2 cellular contexts compared by ENCODE assay signal in the genomic region with DNA sequence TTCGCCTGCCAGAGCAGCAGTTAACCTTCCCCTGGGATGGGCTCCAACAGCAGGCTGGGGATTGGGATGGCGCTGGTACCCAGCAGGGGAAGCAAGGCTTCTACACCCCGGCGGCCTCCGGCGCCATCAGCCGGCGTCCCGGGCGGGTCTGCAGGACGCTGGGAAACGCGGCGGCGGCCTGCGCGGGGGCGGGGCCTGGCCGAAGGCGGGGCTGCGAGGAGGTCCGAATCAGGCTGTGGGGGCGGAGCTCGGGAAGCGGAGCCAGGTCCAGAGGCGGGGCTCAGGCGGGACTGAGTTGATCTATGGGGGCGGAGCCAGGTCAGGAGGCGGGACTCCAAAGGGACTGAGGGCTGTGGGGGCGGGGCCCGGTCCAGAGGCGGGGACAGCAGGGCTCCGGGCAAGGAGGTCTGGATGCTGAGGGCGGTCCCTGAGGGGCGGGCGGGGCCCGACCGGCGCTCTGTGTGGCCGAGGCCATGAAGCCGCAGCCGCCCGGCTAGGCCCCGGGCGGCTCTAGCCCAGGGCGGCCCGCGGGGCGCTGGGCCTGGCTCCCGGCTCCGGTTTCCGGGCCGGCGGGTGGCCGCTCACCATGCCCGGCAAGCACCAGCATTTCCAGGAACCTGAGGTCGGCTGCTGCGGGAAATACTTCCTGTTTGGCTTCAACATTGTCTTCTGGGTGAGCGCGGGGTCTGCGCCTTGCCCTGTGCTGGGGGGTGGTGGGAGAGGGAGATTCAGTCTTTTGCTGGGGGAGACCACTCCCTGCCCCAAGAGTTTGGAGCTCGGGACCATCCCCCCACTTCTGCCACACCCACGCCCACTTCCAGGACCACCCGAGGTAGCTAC.
TF ChIP-seq lines count a peak whose summit lies in the region.

A gene with protein sequence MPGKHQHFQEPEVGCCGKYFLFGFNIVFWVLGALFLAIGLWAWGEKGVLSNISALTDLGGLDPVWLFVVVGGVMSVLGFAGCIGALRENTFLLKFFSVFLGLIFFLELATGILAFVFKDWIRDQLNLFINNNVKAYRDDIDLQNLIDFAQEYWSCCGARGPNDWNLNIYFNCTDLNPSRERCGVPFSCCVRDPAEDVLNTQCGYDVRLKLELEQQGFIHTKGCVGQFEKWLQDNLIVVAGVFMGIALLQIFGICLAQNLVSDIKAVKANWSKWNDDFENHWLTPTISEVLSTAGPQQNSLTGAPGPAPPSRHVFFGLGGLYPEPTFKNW (plus strand): TSS at position 455 of the 840 bp plus-strand sequence. CDS start 132 bp downstream, at position 587.

TF ChIP-seq in IMR-90, 13 proteins besides CTCF, POLR2A, EP300 and RAD21:
- TF ChIP-seq MAZ (IDR thresholded peaks at IDR 0.05; ENCODE audit: borderline replicate concordance, low read depth, low read length) (peak; percentile 87), SMC3 (IDR thresholded peaks at IDR 0.05; ENCODE audit: low read depth, low read length) (peak; percentile 57), RCOR1 (IDR thresholded peaks at IDR 0.05; ENCODE audit: insufficient replicate concordance, low read length) (no peak), MXI1 (IDR thresholded peaks at IDR 0.05; ENCODE audit: borderline replicate concordance, low read depth, low read length) (peak; percentile 52; the same call in 1 of the 2 replicates)
- TF ChIP-seq, protein P1, sequence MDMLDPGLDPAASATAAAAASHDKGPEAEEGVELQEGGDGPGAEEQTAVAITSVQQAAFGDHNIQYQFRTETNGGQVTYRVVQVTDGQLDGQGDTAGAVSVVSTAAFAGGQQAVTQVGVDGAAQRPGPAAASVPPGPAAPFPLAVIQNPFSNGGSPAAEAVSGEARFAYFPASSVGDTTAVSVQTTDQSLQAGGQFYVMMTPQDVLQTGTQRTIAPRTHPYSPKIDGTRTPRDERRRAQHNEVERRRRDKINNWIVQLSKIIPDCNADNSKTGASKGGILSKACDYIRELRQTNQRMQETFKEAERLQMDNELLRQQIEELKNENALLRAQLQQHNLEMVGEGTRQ (IDR thresholded peaks at IDR 0.05; ENCODE audit: low read depth, low read length): no peak

TF ChIP-seq in endothelial cell of umbilical vein, 7 proteins besides CTCF, POLR2A, EP300 and RAD21:
- TF ChIP-seq MYC (IDR thresholded peaks at IDR 0.05; ENCODE audit: low read depth, low read length) (no peak), POLR2AphosphoS5 (IDR thresholded peaks at IDR 0.05; ENCODE audit: insufficient read depth, low read depth, low read length) (peak; percentile 93)
TF ChIP-seq in endothelial cell of umbilical vein: peak in this region for 1.
